15 cellular contexts compared by ENCODE assay signal in genomic region chr7:29479606-29480200, GRCh38.
A peak's percentile ranks its signal among the peaks of the same experiment; 100 is the strongest.
DNase-seq lines count a peak whose midpoint lies in the region; ATAC-seq and TF ChIP-seq lines count a peak whose summit lies in the region.
"Had no signal": no experiment of that assay in that cellular context is flagged by ENCODE, and none has a peak within 500 bp of the region (broad histone marks: within the 10 kb centered on the region; RNA-seq: fewer than 3 reads in every experiment).

No MANE protein-coding gene starts in this region.

- H3K4me1 Mint-ChIP-seq in activated T-helper 17 cell treated with anti-CD3 and anti-CD28 coated beads, Interleukin-2, amount 50 U/mL, for 72 hours: no peaks in the 10 kb centered on the region
- H3K4me1 Mint-ChIP-seq: stimulated activated naive B cell treated with anti-CD40 and anti-IgM and Interleukin-4, amounts not matched to agents 10 μg/mL and 1 μg/mL and 100 μg/mL, for 72 hours had no signal

- H2AFZ ChIP-seq in Karpas-422 (ENCODE audit: low read length): no peak overlapping the region

- H3K9me2 ChIP-seq in Karpas-422 (replicated peaks; ENCODE audit: insufficient read depth, low read length): no peaks in the 10 kb centered on the region

- no peak overlapping the region for H3K27ac Mint-ChIP-seq in activated T-helper 17 cell treated with anti-CD3 and anti-CD28 coated beads, Interleukin-2, amount 50 U/mL, for 72 hours
- H3K27ac Mint-ChIP-seq: activated T-helper 2 cell treated with anti-CD3 and anti-CD28 coated beads, Interferon-gamma antibody, Interleukin-2, Interleukin-4, amounts not matched to agents 10 μg/mL and 5 μg/mL and 100 μg/mL, durations not matched to agents 14 hours and 24 hours and 36 hours; CD4-positive, alpha-beta T cell; stimulated activated naive B cell treated with anti-CD40 and anti-IgM and Interleukin-4, amounts not matched to agents 10 μg/mL and 1 μg/mL and 100 μg/mL, for 72 hours had no signal

- no peaks in the 10 kb centered on the region for H3K36me3 Mint-ChIP-seq in activated T-helper 17 cell treated with anti-CD3 and anti-CD28 coated beads, Interleukin-2, amount 50 U/mL, for 72 hours (ENCODE audit: low read depth)
- H3K36me3 Mint-ChIP-seq: stimulated activated naive B cell treated with anti-CD40 and anti-IgM and Interleukin-4, amounts not matched to agents 10 μg/mL and 1 μg/mL and 100 μg/mL, for 72 hours had no signal

- no peak overlapping the region for H3K4me3 Mint-ChIP-seq in activated T-helper 17 cell treated with anti-CD3 and anti-CD28 coated beads, Interleukin-2, amount 50 U/mL, for 72 hours
- H3K4me3 Mint-ChIP-seq: CD4-positive, alpha-beta T cell; stimulated activated naive B cell treated with anti-CD40 and anti-IgM and Interleukin-4, amounts not matched to agents 10 μg/mL and 1 μg/mL and 100 μg/mL, for 72 hours had no signal

- ATAC-seq in GM18502 (IDR thresholded peaks at IDR 0.05; ENCODE audit: poor library complexity, unreplicated experiment): no peak
- no peak for ATAC-seq in activated T-helper 17 cell treated with anti-CD3 and anti-CD28 coated beads, Interleukin-2, amount 50 U/mL, for 72 hours (replicated peaks)
- ATAC-seq: Panc1; stimulated activated naive B cell treated with anti-CD40 and anti-IgM and Interleukin-4, amounts not matched to agents 10 μg/mL and 1 μg/mL and 100 μg/mL, for 72 hours had no signal

- peak; percentile 28 for DNase-seq in amniotic epithelial cell (ENCODE audit: low read depth)
- DNase-seq in head of caudate nucleus: peak; percentile 51 to 90 (median 76)
- peak; percentile 33 for DNase-seq in testis
- DNase-seq in NCI-H2107 treated with DMSO at 0.1 percent for 48 hours (lab: John Stamatoyannopoulos, UW; ENCODE audit: unreplicated experiment): no peak
- DNase-seq in Karpas-422: no peak
- DNase-seq: CD4-positive, alpha-beta T cell; dermis blood vessel endothelial cell; NCI-H1436 treated with DMSO at 0.1 percent for 48 hours; stimulated activated naive B cell treated with anti-CD40 and anti-IgM and Interleukin-4, amounts not matched to agents 10 μg/mL and 1 μg/mL and 100 μg/mL, for 72 hours had no signal

- no peaks in the 10 kb centered on the region for H3K9me3 Mint-ChIP-seq in activated T-helper 17 cell treated with anti-CD3 and anti-CD28 coated beads, Interleukin-2, amount 50 U/mL, for 72 hours
- H3K9me3 Mint-ChIP-seq: activated T-helper 2 cell treated with anti-CD3 and anti-CD28 coated beads, Interferon-gamma antibody, Interleukin-2, Interleukin-4, amounts not matched to agents 10 μg/mL and 5 μg/mL and 100 μg/mL, durations not matched to agents 14 hours and 24 hours and 36 hours; CD4-positive, alpha-beta T cell; stimulated activated naive B cell treated with anti-CD40 and anti-IgM and Interleukin-4, amounts not matched to agents 10 μg/mL and 1 μg/mL and 100 μg/mL, for 72 hours had no signal

- intact Hi-C loops in head of caudate nucleus (cut with DNase I) (no loop called here), testis (cut with DNase I; ENCODE audit: low total_unique reads) (no loop called here)

- H4K20me1 ChIP-seq in Karpas-422 (ENCODE audit: insufficient read depth, low read depth, low read length): no peaks in the 10 kb centered on the region

- peak overlapping the region in 1 of 2 donors; percentile 17 for H3K9ac ChIP-seq in mucosa of rectum (ENCODE audit: low read depth in 1 of 2, low read length in 2 of 2)
- H3K9ac ChIP-seq in Karpas-422 (ENCODE audit: low read length): no peak overlapping the region

- H3K9me3 ChIP-seq in mucosa of rectum (ENCODE audit: control insufficient read depth in 2 of 2, low read length in 2 of 2) (no peaks in the 10 kb centered on the region), testis (no peaks in the 10 kb centered on the region), Karpas-422 (ENCODE audit: low read length) (no peaks in the 10 kb centered on the region)

- H3K27me3 Mint-ChIP-seq in activated T-helper 17 cell treated with anti-CD3 and anti-CD28 coated beads, Interleukin-2, amount 50 U/mL, for 72 hours: no peaks in the 10 kb centered on the region
- H3K27me3 Mint-ChIP-seq: CD4-positive, alpha-beta T cell had no signal

- H3K27ac ChIP-seq in mucosa of rectum (ENCODE audit: low read depth in 2 of 2, low read length in 2 of 2): peak overlapping the region; percentile 4 to 56
- peak overlapping the region; percentile 74 to 87 for H3K27ac ChIP-seq in testis
- H3K27ac ChIP-seq in Karpas-422 (ENCODE audit: low read length): no peak overlapping the region
- H3K27ac ChIP-seq: HL-60 had no signal

- TF ChIP-seq POLR2A in testis (IDR thresholded peaks at IDR 0.05): no peak

- H3K4me3 ChIP-seq in mucosa of rectum (ENCODE audit: low read length in 2 of 2) (no peak overlapping the region), testis (no peak overlapping the region), Karpas-422 (ENCODE audit: low read length) (no peak overlapping the region)

- H3K79me2 ChIP-seq in Karpas-422 (ENCODE audit: low read length): no peaks in the 10 kb centered on the region

- no peaks in the 10 kb centered on the region for H3K36me3 ChIP-seq in mucosa of rectum (ENCODE audit: control insufficient read depth in 2 of 2, insufficient read depth in 2 of 2, low read length in 2 of 2)
- no peaks in the 10 kb centered on the region for H3K36me3 ChIP-seq in testis (ENCODE audit: low read depth, missing control alignments)
- H3K36me3 ChIP-seq in Karpas-422 (ENCODE audit: insufficient read depth, low read length): no peaks in the 10 kb centered on the region

- no peak overlapping the region for H3K4me2 ChIP-seq in Karpas-422 (ENCODE audit: low read depth, low read length, poor library complexity, severe bottlenecking)

- no peak for TF ChIP-seq CTCF in testis (IDR thresholded peaks at IDR 0.05)

- peaks cover 12 to 17% of the 10 kb centered on the region in 2 donors for H3K4me1 ChIP-seq in mucosa of rectum (ENCODE audit: control insufficient read depth in 2 of 2, insufficient read depth in 2 of 2, low read length in 2 of 2)
- peaks cover 30% of the 10 kb centered on the region for H3K4me1 ChIP-seq in testis
- H3K4me1 ChIP-seq in Karpas-422 (ENCODE audit: low read length): no peaks in the 10 kb centered on the region

- 29 to 37% methylated on average over 15 of the region's 15 CpGs for whole genome bisulfite sequencing in testis, 2 donors

- H3K27me3 ChIP-seq in mucosa of rectum (ENCODE audit: control insufficient read depth in 2 of 2, insufficient read depth in 2 of 2, low read length in 2 of 2) (no peaks in the 10 kb centered on the region), testis (no peaks in the 10 kb centered on the region), Karpas-422 (ENCODE audit: low read length) (peaks cover 3% of the 10 kb centered on the region; the same call in 1 of the 2 replicates)

Comparison
In these comparisons a context has a peak if more than half of its experiments do, and no peak if none do; other contexts are left out.
1. DNase-seq: peak in amniotic epithelial cell (single experiment), head of caudate nucleus (42 of 42) and testis (single experiment); none in NCI-H2107 treated with DMSO at 0.1 percent for 48 hours (single experiment) and Karpas-422 (single experiment).